ENCODE assay signal across 24 cellular contexts in genomic region chr3:15558581-15558980, GRCh38.
"Had no signal": no experiment of that assay in that cellular context is flagged by ENCODE, and none has a peak within 500 bp of the region (broad histone marks: within the 10 kb centered on the region; RNA-seq: fewer than 3 reads in every experiment).

No MANE protein-coding gene starts in this region.

- FAIRE-seq: endometrium, islet of Langerhans, kidney had no signal

- H3K27ac ChIP-seq: colonic mucosa, esophagus squamous epithelium, gastrocnemius medialis, heart right ventricle, left lung, lower lobe of right lung had no signal

- H3K9me3 ChIP-seq: colonic mucosa, esophagus squamous epithelium, gastrocnemius medialis, heart right ventricle, left lung, lower lobe of right lung, mucosa of descending colon had no signal

- H3K4me3 ChIP-seq: colonic mucosa, esophagus squamous epithelium, gastrocnemius medialis, heart right ventricle, left lung, lower lobe of right lung, mucosa of descending colon had no signal

- H3K27me3 ChIP-seq: colonic mucosa, esophagus squamous epithelium, gastrocnemius medialis, heart right ventricle, left lung had no signal

- H3K36me3 ChIP-seq: colonic mucosa had no signal

- ATAC-seq: gastrocnemius medialis, heart right ventricle, left colon, left ventricle myocardium superior, mucosa of descending colon had no signal

- DNase-seq: colonic mucosa; cortex of kidney; effector CD8-positive, alpha-beta T cell; effector memory CD8-positive, alpha-beta T cell; endodermal cell; esophagus squamous epithelium; foreskin fibroblast; foreskin melanocyte; gastrocnemius medialis; glutamatergic neuron; head of caudate nucleus; heart right ventricle; hippocampal formation; kidney; kidney glomerular epithelial cell; left colon; left lung; left ventricle myocardium superior; lower lobe of right lung; mesenchymal stem cell; mucosa of descending colon; naive B cell had no signal
